14 cellular contexts compared by ENCODE assay signal in the genomic region with DNA sequence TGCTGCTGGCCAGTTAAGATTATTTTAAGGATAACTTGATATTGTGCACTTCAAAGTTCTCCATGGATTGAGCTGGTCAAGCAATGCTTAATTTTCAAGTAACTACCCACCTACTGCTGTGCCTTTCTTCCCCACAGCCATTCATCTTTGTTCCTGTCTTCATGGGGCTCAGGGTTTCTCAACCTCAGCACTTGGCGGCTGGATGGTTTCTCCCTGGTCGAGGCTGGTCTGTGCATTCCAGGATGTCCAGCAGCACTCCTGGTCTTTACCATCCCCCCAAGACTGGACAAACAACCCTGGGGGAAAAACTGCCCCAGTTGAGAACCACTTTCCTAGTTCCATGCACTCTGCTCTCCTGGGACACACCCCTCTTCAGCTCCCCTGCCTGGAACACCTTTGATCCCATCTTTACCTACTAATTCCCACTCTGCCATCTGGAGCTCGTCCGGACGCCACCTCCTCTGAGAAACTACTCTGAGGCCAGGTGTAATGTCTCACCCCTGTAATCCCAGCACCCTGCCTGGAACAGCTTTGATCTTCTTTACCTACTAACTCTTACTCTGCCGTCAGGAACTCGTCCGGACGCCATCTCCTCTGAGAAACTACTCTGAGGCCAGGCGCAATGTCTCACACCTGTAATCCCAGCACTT.
"Had no signal": no experiment of that assay in that cellular context is flagged by ENCODE, and none has a peak within 500 bp of the region (broad histone marks: within the 10 kb centered on the region; RNA-seq: fewer than 3 reads in every experiment).

No MANE protein-coding gene starts in this region.

- H3K27ac Mint-ChIP-seq: activated CD8-positive, alpha-beta memory T cell treated with anti-CD3 and anti-CD28 coated beads, Interleukin-2, amount 10 ng/mL, durations not matched to agents 7 days and 5 days; activated naive CD8-positive, alpha-beta T cell; memory B cell; stimulated activated memory B cell treated with anti-CD40 and anti-IgM and Interleukin-4, amounts not matched to agents 10 μg/mL and 1 μg/mL and 100 μg/mL, for 72 hours had no signal

- H3K36me3 ChIP-seq: spleen had no signal

- DNase-seq: activated CD4-positive, alpha-beta T cell treated with anti-CD3 and anti-CD28 coated beads, Interleukin-2, amount 50 U/mL, for 4 hours; activated CD8-positive, alpha-beta memory T cell treated with anti-CD3 and anti-CD28 coated beads, Interleukin-2, amount 10 ng/mL, durations not matched to agents 7 days and 5 days; activated effector memory CD4-positive, alpha-beta T cell treated with anti-CD3 and anti-CD28 coated beads, Interleukin-2, amount 50 U/mL, for 16 hours; activated T-cell treated with anti-CD3 and anti-CD28 coated beads, Interleukin-2, amount 50 U/mL, for 4 hours; spleen; stimulated activated CD4-positive, alpha-beta T cell treated with anti-CD3 and anti-CD28 coated beads, Interleukin-1b, Interleukin-23, amount 100 ng/mL, for 48 hours; substantia nigra had no signal

- H3K36me3 Mint-ChIP-seq: activated CD8-positive, alpha-beta memory T cell treated with anti-CD3 and anti-CD28 coated beads, Interleukin-2, amount 10 ng/mL, durations not matched to agents 7 days and 5 days; activated naive CD8-positive, alpha-beta T cell; memory B cell; stimulated activated memory B cell treated with anti-CD40 and anti-IgM and Interleukin-4, amounts not matched to agents 10 μg/mL and 1 μg/mL and 100 μg/mL, for 72 hours had no signal

- H3K4me1 Mint-ChIP-seq: activated CD8-positive, alpha-beta memory T cell treated with anti-CD3 and anti-CD28 coated beads, Interleukin-2, amount 10 ng/mL, durations not matched to agents 7 days and 5 days; memory B cell; stimulated activated memory B cell treated with anti-CD40 and anti-IgM and Interleukin-4, amounts not matched to agents 10 μg/mL and 1 μg/mL and 100 μg/mL, for 72 hours had no signal

- H3K4me1 ChIP-seq: parathyroid adenoma had no signal

- H3K4me3 Mint-ChIP-seq: activated CD8-positive, alpha-beta memory T cell treated with anti-CD3 and anti-CD28 coated beads, Interleukin-2, amount 10 ng/mL, durations not matched to agents 7 days and 5 days; activated naive CD8-positive, alpha-beta T cell; activated T-cell treated with anti-CD3 and anti-CD28 coated beads, Interleukin-2, amount 50 U/mL, for 4 hours; memory B cell; nephron; stimulated activated memory B cell treated with anti-CD40 and anti-IgM and Interleukin-4, amounts not matched to agents 10 μg/mL and 1 μg/mL and 100 μg/mL, for 72 hours had no signal

- ATAC-seq: activated CD4-positive, CD25-positive, alpha-beta regulatory T cell treated with anti-CD3 and anti-CD28 coated beads, Interleukin-2, amount 50 U/mL, for 24 hours; activated CD8-positive, alpha-beta memory T cell treated with anti-CD3 and anti-CD28 coated beads, Interleukin-2, amount 10 ng/mL, durations not matched to agents 7 days and 5 days; activated T-cell treated with anti-CD3 and anti-CD28 coated beads, Interleukin-2, amount 50 U/mL, for 4 hours; esophagus mucosa; stimulated activated memory B cell treated with anti-CD40 and anti-IgM and Interleukin-4, amounts not matched to agents 10 μg/mL and 1 μg/mL and 100 μg/mL, for 72 hours had no signal

- H3K9me3 ChIP-seq: spleen had no signal

- H3K9me3 Mint-ChIP-seq: activated T-cell treated with anti-CD3 and anti-CD28 coated beads, Interleukin-2, amount 50 U/mL, for 4 hours; memory B cell; nephron; stimulated activated memory B cell treated with anti-CD40 and anti-IgM and Interleukin-4, amounts not matched to agents 10 μg/mL and 1 μg/mL and 100 μg/mL, for 72 hours had no signal

- H3K27ac ChIP-seq: parathyroid adenoma had no signal
